11 cellular contexts compared by ENCODE assay signal in the genomic region with DNA sequence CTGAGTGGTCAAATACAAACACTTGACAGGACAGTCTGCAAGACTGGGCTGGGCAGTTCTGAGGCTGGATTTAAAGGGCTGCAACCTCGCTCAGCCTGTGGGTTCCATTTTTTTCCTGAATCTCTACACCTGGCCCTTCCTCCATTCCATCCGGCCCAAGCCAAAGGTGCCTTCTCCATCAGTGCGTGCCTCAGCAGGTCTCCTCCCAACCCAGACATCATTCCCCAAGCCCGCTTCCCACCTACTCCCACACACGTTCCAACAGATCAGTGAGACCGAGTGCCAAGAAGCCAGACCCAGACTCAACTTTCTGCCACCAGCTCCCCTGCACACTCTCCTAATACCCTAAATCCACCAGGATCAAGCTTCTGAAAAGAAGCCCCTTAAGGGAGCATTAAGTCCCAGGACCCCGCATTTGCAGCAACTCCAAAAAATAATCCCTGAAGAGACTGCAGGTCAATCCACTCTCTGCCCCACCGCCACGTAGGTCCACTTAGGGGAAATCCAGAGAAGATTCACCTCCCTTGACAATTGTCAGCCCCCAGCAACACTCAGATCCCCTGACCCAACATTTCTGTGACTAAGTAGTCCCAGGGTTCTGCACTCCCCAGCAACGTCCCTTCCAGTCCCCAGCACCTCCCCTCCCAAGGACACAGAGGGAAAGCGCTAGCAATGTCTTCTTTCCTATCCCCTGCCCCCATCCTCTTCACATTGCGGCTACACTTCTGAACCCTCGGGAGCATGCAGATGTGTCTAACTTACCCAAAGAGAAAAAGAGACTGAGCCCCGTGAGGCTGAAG. TPM values are rescaled to one million over a fixed set of nuclear protein-coding genes. Genes with fewer than 3 reads are reported as not detected.
DNase-seq lines count a peak whose midpoint lies in the region; FAIRE-seq and TF ChIP-seq lines count a peak whose summit lies in the region.
"Had no signal": no experiment of that assay in that cellular context is flagged by ENCODE, and none has a peak within 500 bp of the region (broad histone marks: within the 10 kb centered on the region; RNA-seq: fewer than 3 reads in every experiment).

No MANE protein-coding gene starts in this region.

- H3K4me1 ChIP-seq in HUES6 (ENCODE audit: control insufficient read depth, insufficient read depth, low read length) (peaks cover 41% of the 10 kb centered on the region), colonic mucosa (no peaks in the 10 kb centered on the region), skeletal muscle tissue (ENCODE audit: control insufficient read depth in 3 of 3, insufficient read depth in 3 of 3, low read length in 3 of 3) (peaks cover 22 to 50% (median 48%) of the 10 kb centered on the region in 3 donors)

- no peak for FAIRE-seq in RCC 7860 (lab: Jason Lieb, UNC)

- H3K9me3 ChIP-seq in HUES6 (ENCODE audit: control insufficient read depth, insufficient read depth, low read depth, low read length) (no peaks in the 10 kb centered on the region), colonic mucosa (no peaks in the 10 kb centered on the region), skeletal muscle tissue (ENCODE audit: control insufficient read depth in 3 of 3, low read length in 3 of 3) (no peaks in the 10 kb centered on the region)
- H3K9me3 ChIP-seq: Caco-2 had no signal

- no peak overlapping the region for H3K27ac ChIP-seq in HUES6 (ENCODE audit: low read depth, low read length)
- H3K27ac ChIP-seq in colonic mucosa = no peak overlapping the region
- H3K27ac ChIP-seq in skeletal muscle tissue (ENCODE audit: low read depth, low read length) = peak overlapping the region; percentile 76
- H3K27ac ChIP-seq: parathyroid adenoma had no signal

- H3K9ac ChIP-seq in HUES6 (ENCODE audit: low read length) (no peak overlapping the region), colonic mucosa (ENCODE audit: low read depth in 2 of 2, low read length in 2 of 2) (no peak overlapping the region), skeletal muscle tissue (ENCODE audit: low read depth in 1 of 3, low read length in 3 of 3) (peak overlapping the region; percentile 81 to 97 (median 85))
- H3K9ac ChIP-seq: parathyroid adenoma had no signal

- TF ChIP-seq CTCF in colonic mucosa (IDR thresholded peaks at IDR 0.05) = no peak

- H3K36me3 ChIP-seq in HUES6 (ENCODE audit: control insufficient read depth, insufficient read depth, low read length) (no peaks in the 10 kb centered on the region), colonic mucosa (no peaks in the 10 kb centered on the region), skeletal muscle tissue (ENCODE audit: control insufficient read depth in 3 of 3, insufficient read depth in 3 of 3, low read length in 3 of 3) (no peaks in the 10 kb centered on the region)

- H3K27me3 ChIP-seq in HUES6 (ENCODE audit: control insufficient read depth, insufficient read depth, low read length) (peaks cover 47% of the 10 kb centered on the region), colonic mucosa (no peaks in the 10 kb centered on the region), skeletal muscle tissue (ENCODE audit: control insufficient read depth in 3 of 3, insufficient read depth in 3 of 3, low read length in 3 of 3) (peaks cover 0 to 4% (median 0%) of the 10 kb centered on the region in 3 donors)

- intact Hi-C loops in colonic mucosa (cut with DNase I) = no loop called here

- peak overlapping the region; percentile 62 for H3K4me3 ChIP-seq in HUES6 (ENCODE audit: low read depth, low read length)
- peak overlapping the region; percentile 7 for H3K4me3 ChIP-seq in colonic mucosa
- peak overlapping the region; percentile 79 to 86 (median 81) for H3K4me3 ChIP-seq in skeletal muscle tissue (ENCODE audit: low read length in 3 of 3)

- DNase-seq in colonic mucosa (no peak), left kidney (ENCODE audit: low read depth, low spot score) (peak; percentile 80), AG08395 (ENCODE audit: low spot score) (no peak), OCI-M2 (lab: John Stamatoyannopoulos, UW; ENCODE audit: unreplicated experiment) (no peak), RCC 7860 (ENCODE audit: low spot score) (no peak), activated gamma-delta T cell treated with Interleukin-2 at 50 U/mL for 16 hours (no peak)
- DNase-seq: activated CD4-positive, alpha-beta T cell treated with anti-CD3 and anti-CD28 coated beads, Interleukin-2, amount 50 U/mL, for 48 hours; Caco-2 had no signal

RNA-seq across cellular contexts. Expression of a gene that starts 0.6 kb away (rescaled TPM):
- total RNA-seq in colonic mucosa (under 1 TPM; 0.12 to 0.45 TPM), skeletal muscle tissue (2.1 TPM)
- total RNA-seq: Caco-2 had no signal

RNA-seq across cellular contexts. Expression of a gene that starts 23.2 kb away (rescaled TPM):
- 1 to 10 TPM in 1 of 2 donors, under 1 TPM in 1; 0.59 to 1.5 TPM for total RNA-seq in colonic mucosa
- 2.1 TPM for total RNA-seq in skeletal muscle tissue

RNA-seq across cellular contexts. Expression of a gene that starts 49.0 kb away (rescaled TPM):
- 10 to 100 TPM in 1 of 2 donors, 1 to 10 TPM in 1; 3.3 to 12.0 TPM for total RNA-seq in colonic mucosa
- 6.8 TPM for total RNA-seq in skeletal muscle tissue

Comparison
In these comparisons a context has a peak if more than half of its experiments do, and no peak if none do; other contexts are left out.
1. H3K4me3 ChIP-seq: peak in every context shown above with its lines; median percentile 81 in skeletal muscle tissue; 62 in HUES6; 7 in colonic mucosa.
2. H3K9ac ChIP-seq: peak in skeletal muscle tissue (3 of 3); none in HUES6 (single experiment) and colonic mucosa (0 of 2).